ENCODE assay signal across 9 cellular contexts in the genomic region with DNA sequence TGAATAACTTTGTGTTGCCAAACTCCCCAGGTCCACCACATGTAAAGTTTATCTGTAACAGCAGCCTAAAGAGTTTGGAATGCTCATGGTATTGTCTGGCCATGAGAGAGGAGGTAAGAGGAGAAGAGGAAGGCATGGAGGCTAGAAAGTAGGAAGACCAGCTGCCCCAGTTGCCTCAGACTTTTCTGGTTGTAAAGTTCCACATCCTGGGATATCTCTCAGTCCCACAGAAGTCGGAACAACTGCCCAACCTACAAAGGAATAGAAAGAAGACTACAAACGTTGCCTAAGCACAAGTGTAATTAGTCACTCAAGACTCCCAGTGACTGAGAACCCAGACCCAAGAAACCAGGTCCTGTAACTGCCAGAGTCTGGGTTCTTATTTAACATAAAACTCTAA. TPM values are rescaled to one million over a fixed set of nuclear protein-coding genes. Genes with fewer than 3 reads are reported as not detected.
DNase-seq lines count a peak whose midpoint lies in the region; ATAC-seq and TF ChIP-seq lines count a peak whose summit lies in the region.
"Had no signal": no experiment of that assay in that cellular context is flagged by ENCODE, and none has a peak within 500 bp of the region (broad histone marks: within the 10 kb centered on the region; RNA-seq: fewer than 3 reads in every experiment).

No MANE protein-coding gene starts in this region.

- H3K9ac ChIP-seq in colonic mucosa (ENCODE audit: low read depth in 2 of 2, low read length in 2 of 2): no peak overlapping the region

- no peak for TF ChIP-seq CTCF in cardiac muscle cell (IDR thresholded peaks at IDR 0.05; ENCODE audit: low read depth, low read length)
- no peak for TF ChIP-seq CTCF in colonic mucosa (IDR thresholded peaks at IDR 0.05)
- no peak for TF ChIP-seq CTCF in vagina (IDR thresholded peaks at IDR 0.05)

- H3K27me3 ChIP-seq in cardiac muscle cell (no peaks in the 10 kb centered on the region), colonic mucosa (no peaks in the 10 kb centered on the region), muscle layer of duodenum (ENCODE audit: low read depth, low read length) (no peaks in the 10 kb centered on the region), vagina (no peaks in the 10 kb centered on the region)

- no peaks in the 10 kb centered on the region for H3K36me3 ChIP-seq in cardiac muscle cell
- no peaks in the 10 kb centered on the region for H3K36me3 ChIP-seq in colonic mucosa
- H3K36me3 ChIP-seq in muscle layer of duodenum (ENCODE audit: control insufficient read depth in 1 of 2, insufficient read depth in 2 of 2, low read length in 2 of 2): no peaks in the 10 kb centered on the region
- H3K36me3 ChIP-seq in vagina: no peaks in the 10 kb centered on the region

- POLR2A ChIA-PET in HEK293T (lab: Yijun Ruan, JAX): interaction anchor here (1.4 to 1.5 kb wide), 2 partner anchors 14 to 28 kb away, joined by 3 to 4 read pairs; no protein-coding TSS in a partner anchor

- no peak for TF ChIP-seq POLR2A in vagina (IDR thresholded peaks at IDR 0.05)

- intact Hi-C loops in Right ventricle myocardium inferior (cut with DNase I) (loop anchor here (5.0 kb wide), 1 partner anchor 48 kb away; a partner anchor contains a TSS), colonic mucosa (cut with DNase I) (loop anchor here (5.0 kb wide), 1 partner anchor 43 kb away; no protein-coding TSS in a partner anchor), vagina (cut with DNase I) (no loop called here)

- DNase-seq in cardiac muscle cell (ENCODE audit: low read depth in 1 of 2, low spot score in 1 of 2): no peak
- DNase-seq in Right ventricle myocardium inferior (ENCODE audit: missing footprints): no peak
- DNase-seq in colonic mucosa: no peak
- no peak for DNase-seq in vagina (ENCODE audit: extremely low spot score in 2 of 2)
- DNase-seq in HEK293T (ENCODE audit: extremely low spot score): no peak
- no peak for DNase-seq in AG20443 (ENCODE audit: low spot score)
- DNase-seq: NCI-H510A had no signal

- no peak overlapping the region for H3K4me3 ChIP-seq in cardiac muscle cell
- no peak overlapping the region for H3K4me3 ChIP-seq in colonic mucosa
- H3K4me3 ChIP-seq in muscle layer of duodenum (ENCODE audit: low read depth in 1 of 2, low read length in 2 of 2): no peak overlapping the region
- H3K4me3 ChIP-seq in vagina: no peak overlapping the region

- H3K9me3 ChIP-seq in cardiac muscle cell (ENCODE audit: low read depth) (no peaks in the 10 kb centered on the region), colonic mucosa (no peaks in the 10 kb centered on the region), muscle layer of duodenum (ENCODE audit: control insufficient read depth in 1 of 2, low read length in 2 of 2) (no peaks in the 10 kb centered on the region), vagina (no peaks in the 10 kb centered on the region)

- CTCF ChIA-PET in HEK293T (lab: Yijun Ruan, JAX): no interaction called here

- H3K27ac ChIP-seq in cardiac muscle cell (peak overlapping the region; percentile 82), colonic mucosa (peak overlapping the region; percentile 76), muscle layer of duodenum (ENCODE audit: low read length) (peak overlapping the region; percentile 80), vagina (peak overlapping the region; percentile 24)

- H3K4me1 ChIP-seq in cardiac muscle cell (ENCODE audit: low read depth): peaks cover 73% of the 10 kb centered on the region
- H3K4me1 ChIP-seq in colonic mucosa: peaks cover 16% of the 10 kb centered on the region
- H3K4me1 ChIP-seq in muscle layer of duodenum (ENCODE audit: control insufficient read depth in 1 of 2, insufficient read depth in 2 of 2, low read length in 2 of 2): peaks cover 29 to 39% of the 10 kb centered on the region in 2 donors
- peaks cover 71% of the 10 kb centered on the region for H3K4me1 ChIP-seq in vagina

- ATAC-seq in Right ventricle myocardium inferior (no peak), GM21528 (IDR thresholded peaks at IDR 0.05; ENCODE audit: low FRiP score, unreplicated experiment) (no peak)

TF ChIP-seq in HEK293T, 16 proteins besides CTCF, POLR2A, EP300 and RAD21:
- no peak for TF ChIP-seq HDGF (IDR thresholded peaks at IDR 0.05; ENCODE audit: borderline replicate concordance)
- no peak for TF ChIP-seq L3MBTL2 (conservative IDR thresholded peaks at IDR 0.05)
- no peak for TF ChIP-seq BHLHE40 (IDR thresholded peaks at IDR 0.05; ENCODE audit: borderline replicate concordance)
- TF ChIP-seq ARNT (IDR thresholded peaks at IDR 0.05): no peak
- TF ChIP-seq CTBP1 (IDR thresholded peaks at IDR 0.05; ENCODE audit: borderline replicate concordance): no peak
- TF ChIP-seq FOXA1 (IDR thresholded peaks at IDR 0.05): no peak
- no peak for TF ChIP-seq FOXK2 (IDR thresholded peaks at IDR 0.05)
- no peak for TF ChIP-seq SP1 (IDR thresholded peaks at IDR 0.05)
- TF ChIP-seq SUZ12 (IDR thresholded peaks at IDR 0.05): no peak
- no peak for TF ChIP-seq LEF1 (IDR thresholded peaks at IDR 0.05; ENCODE audit: borderline replicate concordance)

RNA-seq across cellular contexts. Expression of a gene that starts 47.3 kb away (rescaled TPM):
- total RNA-seq in cardiac muscle cell: 15.8 and 24.3 TPM in 2 replicates
- polyA plus RNA-seq in cardiac muscle cell: 22.1 and 25.5 TPM in 2 replicates
- 19.3 TPM for total RNA-seq in Right ventricle myocardium inferior
- 10 to 100 TPM; 45.8 to 46.0 TPM for total RNA-seq in colonic mucosa
- total RNA-seq in vagina: 28.7 TPM

Comparison
In these comparisons a context has a peak if more than half of its experiments do, and no peak if none do; other contexts are left out.
1. H3K27ac ChIP-seq: peak in every context shown above with its lines; median percentile 82 in cardiac muscle cell; 80 in muscle layer of duodenum; 76 in colonic mucosa; 24 in vagina.